In genomic region chr10:22494007-22494406, GRCh38 we compare ENCODE assay signal across 34 cellular contexts.
"Had no signal": no experiment of that assay in that cellular context is flagged by ENCODE, and none has a peak within 500 bp of the region (broad histone marks: within the 10 kb centered on the region; RNA-seq: fewer than 3 reads in every experiment).

No MANE protein-coding gene starts in this region.

- H3K27ac ChIP-seq: KMS-11 had no signal

- H3K36me3 ChIP-seq: MG63 had no signal

- DNase-seq: Karpas-422, Kasumi-1, KG1, MG63, MM.1S, MV-4-11, NCI-H1048, NCI-H1092, NCI-H1092 treated with DMSO at 0.1 percent for 48 hours, NCI-H1105, NCI-H1105 treated with DMSO at 0.1 percent for 48 hours, NCI-H1417, NCI-H1417 treated with DMSO at 0.1 percent for 48 hours, NCI-H1436, NCI-H1436 treated with DMSO at 0.1 percent for 48 hours, NCI-H146, NCI-H1694, NCI-H1694 treated with DMSO at 0.1 percent for 48 hours, NCI-H187, NCI-H187 treated with DMSO at 0.1 percent for 48 hours, NCI-H1930, NCI-H2029, NCI-H2029 treated with DMSO at 0.1 percent for 48 hours, NCI-H2081, NCI-H2081 treated with DMSO at 0.1 percent for 48 hours, NCI-H2107, NCI-H2171, NCI-H2171 treated with DMSO at 0.1 percent for 48 hours, NCI-H2227 treated with DMSO at 0.1 percent for 48 hours, NCI-H226, NCI-H345, NCI-H446, NCI-H446 treated with DMSO at 0.1 percent for 48 hours had no signal

- H3K27me3 ChIP-seq: MG63 had no signal

- H3K4me3 ChIP-seq: MG63 had no signal

- H3K9ac ChIP-seq: KMS-11 had no signal

- H3K4me2 ChIP-seq: KMS-11 had no signal

- H3K9me3 ChIP-seq: MG63 had no signal
